ENCODE assay signal across 17 cellular contexts in genomic region chr2:64914247-64914646, GRCh38.
DNase-seq lines count a peak whose midpoint lies in the region; ATAC-seq, FAIRE-seq and TF ChIP-seq lines count a peak whose summit lies in the region.
"Had no signal": no experiment of that assay in that cellular context is flagged by ENCODE, and none has a peak within 500 bp of the region (broad histone marks: within the 10 kb centered on the region; RNA-seq: fewer than 3 reads in every experiment).

No MANE protein-coding gene starts in this region.

- peaks cover 61 to 82% of the 10 kb centered on the region in 2 donors for H3K4me1 Mint-ChIP-seq in stimulated activated naive B cell treated with anti-CD40 and anti-IgM and Interleukin-4, amounts not matched to agents 10 μg/mL and 1 μg/mL and 100 μg/mL, for 72 hours

- H2AFZ ChIP-seq in OCI-LY7 (ENCODE audit: low read length) (peak overlapping the region; percentile 8; the same call in 1 of the 2 replicates), HepG2 (ENCODE audit: low read length) (no peak overlapping the region)
- H2AFZ ChIP-seq: GM23248 had no signal

- peaks cover 31 to 47% of the 10 kb centered on the region in 2 donors for H3K36me3 Mint-ChIP-seq in stimulated activated naive B cell treated with anti-CD40 and anti-IgM and Interleukin-4, amounts not matched to agents 10 μg/mL and 1 μg/mL and 100 μg/mL, for 72 hours
- H3K36me3 Mint-ChIP-seq: T-cell had no signal

- H3K4me2 ChIP-seq in OCI-LY7 (ENCODE audit: low read length) = peak overlapping the region; percentile 69
- H3K4me2 ChIP-seq in HepG2 (ENCODE audit: low read depth, low read length) = no peak overlapping the region

- peaks cover 66% of the 10 kb centered on the region for H3K4me1 ChIP-seq in OCI-LY7 (ENCODE audit: insufficient read depth, low read length, poor library complexity, severe bottlenecking)
- peaks cover 6% of the 10 kb centered on the region; the same call in 1 of the 2 replicates for H3K4me1 ChIP-seq in HepG2 (ENCODE audit: insufficient read depth, low read length)
- peaks cover 0 to 12% (median 4%) of the 10 kb centered on the region in 3 donors for H3K4me1 ChIP-seq in esophagus squamous epithelium

- 28% methylated on average over 9 of the region's 9 CpGs for WGBS in HepG2 (ENCODE audit: low lambda C conversion rate)
- WGBS in esophagus squamous epithelium, 2 donors = 71 to 75% methylated on average over 9 of the region's 9 CpGs

- H3K27me3 ChIP-seq in HL-60 (ENCODE audit: insufficient read depth, poor library complexity, severe bottlenecking) = no peaks in the 10 kb centered on the region
- H3K27me3 ChIP-seq in HepG2 (ENCODE audit: control insufficient read depth in 1 of 2, insufficient read depth in 2 of 2, low read length in 2 of 2) = 0 out of 5 replicates have a peak, but pooled peaks cover 0 to 4% of the 10 kb centered on the region in 2 experiments
- no peaks in the 10 kb centered on the region for H3K27me3 ChIP-seq in esophagus squamous epithelium

- H3K9ac ChIP-seq in HepG2 (ENCODE audit: insufficient read depth, low read depth, low read length) = no peak overlapping the region
- H3K9ac ChIP-seq: GM23248 had no signal

- FAIRE-seq in HepG2 (lab: Jason Lieb, UNC) = no peak

- intact Hi-C loops in OCI-LY7 (cut with micrococcal nuclease; ENCODE audit: unreplicated experiment) = no loop called here
- intact Hi-C loops in HepG2 (cut with micrococcal nuclease; ENCODE audit: unreplicated experiment) = no loop called here
- intact Hi-C loops in sciatic nerve (cut with DNase I) = no loop called here
- intact Hi-C loops in esophagus squamous epithelium (cut with DNase I) = no loop called here

- H3K9me2 ChIP-seq in OCI-LY7 (ENCODE audit: insufficient read depth, low read length) = no peaks in the 10 kb centered on the region

- CTCF ChIA-PET in OCI-LY7 (lab: Charles Lee; ENCODE audit: unreplicated experiment) (interaction anchor here (2.8 kb wide), 1 partner anchor 118 kb away, joined by 19 read pairs; no protein-coding TSS in a partner anchor), HepG2 (lab: Yijun Ruan, JAX; ENCODE audit: low intra/inter-chr PET ratio, low total read pairs) (no interaction called here)

- TF ChIP-seq POLR2A in HepG2 (IDR thresholded peaks at IDR 0.05; ENCODE audit: insufficient read depth in 1 of 2, low read depth in 2 of 2, low read length in 2 of 2) (no peak), esophagus squamous epithelium (IDR thresholded peaks at IDR 0.05) (no peak)

- H3K9me3 ChIP-seq in OCI-LY7 (ENCODE audit: low read length) (peaks cover 10% of the 10 kb centered on the region), HepG2 (ENCODE audit: low read length) (no peaks in the 10 kb centered on the region), esophagus squamous epithelium (no peaks in the 10 kb centered on the region)

- no peak for TF ChIP-seq EP300 in HepG2 (IDR thresholded peaks at IDR 0.05; ENCODE audit: low read depth in 2 of 2, low read length in 2 of 2)
- no peak for TF ChIP-seq EP300 in HepG2 (CRISPR knock-in tag; IDR thresholded peaks at IDR 0.05; ENCODE audit: borderline replicate concordance)

- H3K27me3 Mint-ChIP-seq in stimulated activated naive B cell treated with anti-CD40 and anti-IgM and Interleukin-4, amounts not matched to agents 10 μg/mL and 1 μg/mL and 100 μg/mL, for 72 hours = no peaks in the 10 kb centered on the region
- H3K27me3 Mint-ChIP-seq: T-cell had no signal

- H3K36me3 ChIP-seq in OCI-LY7 (ENCODE audit: insufficient read depth, low read length) (peaks cover 12% of the 10 kb centered on the region), HepG2 (replicated peaks in 1 of 2; ENCODE audit: control insufficient read depth in 1 of 2, insufficient read depth in 2 of 2, low read length in 2 of 2) (no peaks in the 10 kb centered on the region), esophagus squamous epithelium (no peaks in the 10 kb centered on the region)

- no peak for TF ChIP-seq CTCF in HL-60 (IDR thresholded peaks at IDR 0.05; ENCODE audit: insufficient read depth, low read length)
- TF ChIP-seq CTCF in OCI-LY7 (conservative IDR thresholded peaks at IDR 0.05; ENCODE audit: low read length) = no peak
- no peak for TF ChIP-seq CTCF in HepG2 (CRISPR knock-in tag; IDR thresholded peaks at IDR 0.05)
- TF ChIP-seq CTCF in esophagus squamous epithelium (IDR thresholded peaks at IDR 0.05) = no peak

- POLR2A ChIA-PET in OCI-LY7 (lab: Charles Lee) (interaction anchor here (0.6 to 4.3 kb wide), 14 partner anchors 9 to 327 kb away, joined by 3 to 26 read pairs (median 6); partner anchors contain the start of gene CEP68), HepG2 (lab: Yijun Ruan, JAX) (no interaction called here)

- peak overlapping the region; percentile 5; the same call in 1 of the 2 replicates for H3K4me3 ChIP-seq in GM08714 (ENCODE audit: low read length)
- no peak overlapping the region for H3K4me3 ChIP-seq in HL-60 (replicated peaks; ENCODE audit: insufficient read depth, low read length)
- peak overlapping the region; percentile 52 for H3K4me3 ChIP-seq in OCI-LY7 (ENCODE audit: low read depth, low read length, poor library complexity, severe bottlenecking)
- no peak overlapping the region for H3K4me3 ChIP-seq in HepG2 (replicated peaks in 1 of 3; ENCODE audit: insufficient read depth in 1 of 3, low read depth in 2 of 3, low read length in 3 of 3)
- no peak overlapping the region for H3K4me3 ChIP-seq in esophagus squamous epithelium
- H3K4me3 ChIP-seq: GM23248 had no signal

- peak overlapping the region; percentile 94 for H3K27ac Mint-ChIP-seq in stimulated activated naive B cell treated with anti-CD40 and anti-IgM and Interleukin-4, amounts not matched to agents 10 μg/mL and 1 μg/mL and 100 μg/mL, for 72 hours
- H3K27ac Mint-ChIP-seq: T-cell had no signal

- no peak for TF ChIP-seq RAD21 in HepG2 (CRISPR knock-in tag; IDR thresholded peaks at IDR 0.05)

- peak in 1 of 2 donors; percentile 4 for ATAC-seq in stimulated activated naive B cell treated with anti-CD40 and anti-IgM and Interleukin-4, amounts not matched to agents 10 μg/mL and 1 μg/mL and 100 μg/mL, for 72 hours (replicated peaks)
- ATAC-seq in HepG2 (no peak), sciatic nerve (no peak)
- ATAC-seq: Panc1, T-cell had no signal

- peaks cover 0 to 2% of the 10 kb centered on the region in 2 donors for H3K9me3 Mint-ChIP-seq in stimulated activated naive B cell treated with anti-CD40 and anti-IgM and Interleukin-4, amounts not matched to agents 10 μg/mL and 1 μg/mL and 100 μg/mL, for 72 hours
- H3K9me3 Mint-ChIP-seq: T-cell had no signal

- in situ Hi-C loops in HepG2 (cut with HindIII; ENCODE audit: extremely low pct_ligation_motif_present, low pct_unique_long_range_greater_than_20kb) = loop anchor here (10.0 to 25.0 kb wide), 2 partner anchors 273 to 651 kb away; no protein-coding TSS in a partner anchor

- H4K20me1 ChIP-seq in OCI-LY7 (ENCODE audit: insufficient read depth, low read length) (no peaks in the 10 kb centered on the region), HepG2 (ENCODE audit: insufficient read depth, low read length) (no peaks in the 10 kb centered on the region)

- H3K4me3 Mint-ChIP-seq in stimulated activated naive B cell treated with anti-CD40 and anti-IgM and Interleukin-4, amounts not matched to agents 10 μg/mL and 1 μg/mL and 100 μg/mL, for 72 hours = peak overlapping the region in 1 of 2 donors; percentile 71
- H3K4me3 Mint-ChIP-seq: T-cell had no signal

- H3K79me2 ChIP-seq in OCI-LY7 (ENCODE audit: insufficient read depth, low read depth, low read length) (peaks cover 5% of the 10 kb centered on the region; the same call in 1 of the 2 replicates), HepG2 (ENCODE audit: insufficient read depth, low read length) (no peaks in the 10 kb centered on the region)

- no TSS peak for BruUV-seq in OCI-LY7 (replicated peaks; lab: Mats Ljungman, UMichigan)
- no TSS peak for BruUV-seq in HepG2 (replicated peaks; lab: Mats Ljungman, UMichigan)

- DNase-seq in HL-60 (ENCODE audit: low read depth in 1 of 2, low spot score in 1 of 2) (no peak), OCI-LY7 (ENCODE audit: low spot score) (peak; percentile 51), HepG2 (ENCODE audit: low spot score) (no peak), SIG-M5 (lab: John Stamatoyannopoulos, UW) (no peak), sciatic nerve (ENCODE audit: low spot score) (no peak), esophagus squamous epithelium (lab: John Stamatoyannopoulos, UW) (no peak)
- no peak for DNase-seq in stimulated activated naive B cell treated with anti-CD40 and anti-IgM and Interleukin-4, amounts not matched to agents 10 μg/mL and 1 μg/mL and 100 μg/mL, for 72 hours
- DNase-seq: GM23248, HCEC 1CT, NCI-H1417 treated with DMSO at 0.1 percent for 48 hours, NCI-H187 treated with DMSO at 0.1 percent for 48 hours, NCI-H345, NCI-H524 treated with DMSO at 0.1 percent for 48 hours, T-cell had no signal

- peak overlapping the region; percentile 7; the same call in 1 of the 2 replicates for H3K27ac ChIP-seq in HL-60 (replicated peaks)
- peak overlapping the region; percentile 97 for H3K27ac ChIP-seq in OCI-LY7 (ENCODE audit: low read depth, low read length, poor library complexity, severe bottlenecking)
- H3K27ac ChIP-seq in HepG2 (ENCODE audit: extremely low read length, insufficient read depth, low read length) = no peak overlapping the region
- H3K27ac ChIP-seq in esophagus squamous epithelium = no peak overlapping the region
- H3K27ac ChIP-seq: C4-2B, GM23248 had no signal

TF ChIP-seq in HepG2, 621 proteins besides CTCF, POLR2A, EP300 and RAD21 (continues in another document):
- TF ChIP-seq ZNF230 (CRISPR knock-in tag; IDR thresholded peaks at IDR 0.05) = no peak
- no peak for TF ChIP-seq ZFP36L1 (CRISPR knock-in tag; IDR thresholded peaks at IDR 0.05)
- no peak for TF ChIP-seq DBP (CRISPR knock-in tag; IDR thresholded peaks at IDR 0.05; ENCODE audit: not compliant biosample characterization)
- TF ChIP-seq SATB2 (CRISPR knock-in tag; IDR thresholded peaks at IDR 0.05) = no peak
- no peak for TF ChIP-seq ZNF781 (CRISPR knock-in tag; IDR thresholded peaks at IDR 0.05; ENCODE audit: borderline replicate concordance, not compliant biosample characterization)
- no peak for TF ChIP-seq GATAD2A (CRISPR knock-in tag; IDR thresholded peaks at IDR 0.05)
- no peak for TF ChIP-seq ZC3H4 (CRISPR knock-in tag; IDR thresholded peaks at IDR 0.05; ENCODE audit: borderline replicate concordance)
- no peak for TF ChIP-seq FOXJ3 (CRISPR knock-in tag; IDR thresholded peaks at IDR 0.05; ENCODE audit: borderline replicate concordance)
- TF ChIP-seq ZNF672 (CRISPR knock-in tag; IDR thresholded peaks at IDR 0.05) = no peak
- TF ChIP-seq ZNF235 (CRISPR knock-in tag; IDR thresholded peaks at IDR 0.05; ENCODE audit: borderline replicate concordance) = no peak
- no peak for TF ChIP-seq SPEN (CRISPR knock-in tag; IDR thresholded peaks at IDR 0.05; ENCODE audit: low read depth)
- no peak for TF ChIP-seq U2AF1 (optimal IDR thresholded peaks at IDR 0.05; ENCODE audit: low read depth, low read length)

Comparison
In these comparisons a context has a peak if more than half of its experiments do, and no peak if none do; other contexts are left out.
1. H3K4me3 ChIP-seq: peak in GM08714 (single experiment) and OCI-LY7 (single experiment); none in HL-60 (single experiment), HepG2 (0 of 3) and esophagus squamous epithelium (0 of 4).
2. H3K27ac ChIP-seq: peak in HL-60 (single experiment) and OCI-LY7 (single experiment); none in HepG2 (single experiment) and esophagus squamous epithelium (0 of 4).